Comparison of ENCODE assay signal across 1 cellular context in the genomic region with DNA sequence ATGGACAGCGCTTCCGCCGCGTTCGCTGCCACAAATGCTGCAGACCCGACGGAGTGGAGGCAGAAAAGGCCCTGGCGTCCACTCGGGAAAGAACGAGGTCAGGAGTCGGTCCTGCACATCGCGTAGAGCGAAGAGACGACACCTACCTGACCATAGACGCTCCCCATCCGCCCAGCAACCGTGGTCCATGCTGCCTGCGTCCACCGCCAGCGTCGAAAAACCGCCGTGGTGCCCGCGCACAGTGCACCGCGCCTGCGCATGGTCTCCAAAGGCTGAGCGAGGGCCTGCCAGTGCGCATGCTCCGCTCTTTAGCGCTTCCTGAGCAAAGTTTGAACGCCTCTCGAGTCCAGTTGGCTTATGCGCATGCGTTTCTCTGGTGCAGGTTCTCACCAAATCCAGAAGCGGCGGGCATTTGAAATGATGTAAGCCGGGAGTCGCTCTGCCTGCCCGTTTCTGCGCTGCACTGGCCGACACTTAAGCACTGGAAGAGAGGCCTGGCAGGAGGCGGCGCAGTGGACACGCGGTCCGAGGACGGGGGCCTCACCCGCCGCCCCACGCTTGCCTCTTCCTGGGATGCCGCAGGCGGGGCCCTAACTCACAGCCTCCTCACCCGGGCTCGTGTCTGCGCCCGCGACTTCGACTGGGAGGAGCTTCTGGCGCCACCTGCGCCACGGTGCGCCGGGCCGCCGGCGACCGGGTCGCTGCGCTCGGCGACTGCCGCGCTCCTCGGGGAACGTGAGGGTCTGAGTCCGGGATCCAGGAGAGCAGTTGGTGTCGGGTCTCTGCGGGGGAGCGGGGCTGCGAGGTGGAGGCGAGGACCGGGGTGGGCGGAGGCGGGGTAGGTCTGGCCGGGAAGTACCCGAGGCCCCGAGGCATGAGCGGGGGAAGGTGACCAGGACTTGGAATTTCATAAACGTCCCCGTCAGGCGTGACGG.
TF ChIP-seq lines count a peak whose summit lies in the region.

A gene with protein sequence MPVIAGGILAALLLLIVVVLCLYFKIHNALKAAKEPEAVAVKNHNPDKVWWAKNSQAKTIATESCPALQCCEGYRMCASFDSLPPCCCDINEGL (minus strand): TSS at position 243 of the 935 bp plus-strand sequence. CDS start 29,066 bp downstream, outside the sequence.

TF ChIP-seq in WTC11, 78 proteins besides CTCF, POLR2A, EP300 and RAD21 (continued from another document and continues in another):
- TF ChIP-seq, protein P1, sequence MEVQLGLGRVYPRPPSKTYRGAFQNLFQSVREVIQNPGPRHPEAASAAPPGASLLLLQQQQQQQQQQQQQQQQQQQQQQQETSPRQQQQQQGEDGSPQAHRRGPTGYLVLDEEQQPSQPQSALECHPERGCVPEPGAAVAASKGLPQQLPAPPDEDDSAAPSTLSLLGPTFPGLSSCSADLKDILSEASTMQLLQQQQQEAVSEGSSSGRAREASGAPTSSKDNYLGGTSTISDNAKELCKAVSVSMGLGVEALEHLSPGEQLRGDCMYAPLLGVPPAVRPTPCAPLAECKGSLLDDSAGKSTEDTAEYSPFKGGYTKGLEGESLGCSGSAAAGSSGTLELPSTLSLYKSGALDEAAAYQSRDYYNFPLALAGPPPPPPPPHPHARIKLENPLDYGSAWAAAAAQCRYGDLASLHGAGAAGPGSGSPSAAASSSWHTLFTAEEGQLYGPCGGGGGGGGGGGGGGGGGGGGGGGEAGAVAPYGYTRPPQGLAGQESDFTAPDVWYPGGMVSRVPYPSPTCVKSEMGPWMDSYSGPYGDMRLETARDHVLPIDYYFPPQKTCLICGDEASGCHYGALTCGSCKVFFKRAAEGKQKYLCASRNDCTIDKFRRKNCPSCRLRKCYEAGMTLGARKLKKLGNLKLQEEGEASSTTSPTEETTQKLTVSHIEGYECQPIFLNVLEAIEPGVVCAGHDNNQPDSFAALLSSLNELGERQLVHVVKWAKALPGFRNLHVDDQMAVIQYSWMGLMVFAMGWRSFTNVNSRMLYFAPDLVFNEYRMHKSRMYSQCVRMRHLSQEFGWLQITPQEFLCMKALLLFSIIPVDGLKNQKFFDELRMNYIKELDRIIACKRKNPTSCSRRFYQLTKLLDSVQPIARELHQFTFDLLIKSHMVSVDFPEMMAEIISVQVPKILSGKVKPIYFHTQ (CRISPR knock-in tag; IDR thresholded peaks at IDR 0.05): no peak
- TF ChIP-seq, protein P2, sequence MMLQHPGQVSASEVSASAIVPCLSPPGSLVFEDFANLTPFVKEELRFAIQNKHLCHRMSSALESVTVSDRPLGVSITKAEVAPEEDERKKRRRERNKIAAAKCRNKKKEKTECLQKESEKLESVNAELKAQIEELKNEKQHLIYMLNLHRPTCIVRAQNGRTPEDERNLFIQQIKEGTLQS (CRISPR knock-in tag; conservative IDR thresholded peaks at IDR 0.05): no peak
- no peak for TF ChIP-seq ZNF671 (CRISPR knock-in tag; IDR thresholded peaks at IDR 0.05)
- no peak for TF ChIP-seq NR1H2 (CRISPR knock-in tag; IDR thresholded peaks at IDR 0.05)
- TF ChIP-seq, protein P3, sequence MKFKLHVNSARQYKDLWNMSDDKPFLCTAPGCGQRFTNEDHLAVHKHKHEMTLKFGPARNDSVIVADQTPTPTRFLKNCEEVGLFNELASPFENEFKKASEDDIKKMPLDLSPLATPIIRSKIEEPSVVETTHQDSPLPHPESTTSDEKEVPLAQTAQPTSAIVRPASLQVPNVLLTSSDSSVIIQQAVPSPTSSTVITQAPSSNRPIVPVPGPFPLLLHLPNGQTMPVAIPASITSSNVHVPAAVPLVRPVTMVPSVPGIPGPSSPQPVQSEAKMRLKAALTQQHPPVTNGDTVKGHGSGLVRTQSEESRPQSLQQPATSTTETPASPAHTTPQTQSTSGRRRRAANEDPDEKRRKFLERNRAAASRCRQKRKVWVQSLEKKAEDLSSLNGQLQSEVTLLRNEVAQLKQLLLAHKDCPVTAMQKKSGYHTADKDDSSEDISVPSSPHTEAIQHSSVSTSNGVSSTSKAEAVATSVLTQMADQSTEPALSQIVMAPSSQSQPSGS (CRISPR knock-in tag; IDR thresholded peaks at IDR 0.05; ENCODE audit: borderline replicate concordance, low read depth): no peak
- TF ChIP-seq JUN (CRISPR knock-in tag; IDR thresholded peaks at IDR 0.05): peak; percentile 72; the same call in 1 of the 2 replicates
- TF ChIP-seq, protein P4, sequence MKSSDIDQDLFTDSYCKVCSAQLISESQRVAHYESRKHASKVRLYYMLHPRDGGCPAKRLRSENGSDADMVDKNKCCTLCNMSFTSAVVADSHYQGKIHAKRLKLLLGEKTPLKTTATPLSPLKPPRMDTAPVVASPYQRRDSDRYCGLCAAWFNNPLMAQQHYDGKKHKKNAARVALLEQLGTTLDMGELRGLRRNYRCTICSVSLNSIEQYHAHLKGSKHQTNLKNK (CRISPR knock-in tag; IDR thresholded peaks at IDR 0.05): no peak
- TF ChIP-seq NR2C2 (CRISPR knock-in tag; IDR thresholded peaks at IDR 0.05): no peak
- TF ChIP-seq HMGA2 (CRISPR knock-in tag; IDR thresholded peaks at IDR 0.05): no peak
- TF ChIP-seq, protein P5, sequence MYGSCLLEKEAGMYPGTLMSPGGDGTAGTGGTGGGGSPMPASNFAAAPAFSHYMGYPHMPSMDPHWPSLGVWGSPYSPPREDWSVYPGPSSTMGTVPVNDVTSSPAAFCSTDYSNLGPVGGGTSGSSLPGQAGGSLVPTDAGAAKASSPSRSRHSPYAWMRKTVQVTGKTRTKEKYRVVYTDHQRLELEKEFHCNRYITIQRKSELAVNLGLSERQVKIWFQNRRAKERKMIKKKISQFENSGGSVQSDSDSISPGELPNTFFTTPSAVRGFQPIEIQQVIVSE (CRISPR knock-in tag; IDR thresholded peaks at IDR 0.05; ENCODE audit: borderline replicate concordance): no peak
- peak; percentile 0; the same call in 1 of the 2 replicates for TF ChIP-seq RELA (CRISPR knock-in tag; IDR thresholded peaks at IDR 0.05; ENCODE audit: borderline replicate concordance)
- no peak for TF ChIP-seq GRHL2 (CRISPR knock-in tag; IDR thresholded peaks at IDR 0.05; ENCODE audit: insufficient replicate concordance, severe bottlenecking)
- TF ChIP-seq, protein P6, sequence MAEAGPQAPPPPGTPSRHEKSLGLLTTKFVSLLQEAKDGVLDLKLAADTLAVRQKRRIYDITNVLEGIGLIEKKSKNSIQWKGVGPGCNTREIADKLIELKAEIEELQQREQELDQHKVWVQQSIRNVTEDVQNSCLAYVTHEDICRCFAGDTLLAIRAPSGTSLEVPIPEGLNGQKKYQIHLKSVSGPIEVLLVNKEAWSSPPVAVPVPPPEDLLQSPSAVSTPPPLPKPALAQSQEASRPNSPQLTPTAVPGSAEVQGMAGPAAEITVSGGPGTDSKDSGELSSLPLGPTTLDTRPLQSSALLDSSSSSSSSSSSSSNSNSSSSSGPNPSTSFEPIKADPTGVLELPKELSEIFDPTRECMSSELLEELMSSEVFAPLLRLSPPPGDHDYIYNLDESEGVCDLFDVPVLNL (CRISPR knock-in tag; IDR thresholded peaks at IDR 0.05; ENCODE audit: borderline replicate concordance, low read depth): peak; percentile 4; the same call in 1 of the 2 replicates
- peak; percentile 77; the same call in 1 of the 2 replicates for TF ChIP-seq TP53 (CRISPR knock-in tag; IDR thresholded peaks at IDR 0.05)
- TF ChIP-seq, protein P7, sequence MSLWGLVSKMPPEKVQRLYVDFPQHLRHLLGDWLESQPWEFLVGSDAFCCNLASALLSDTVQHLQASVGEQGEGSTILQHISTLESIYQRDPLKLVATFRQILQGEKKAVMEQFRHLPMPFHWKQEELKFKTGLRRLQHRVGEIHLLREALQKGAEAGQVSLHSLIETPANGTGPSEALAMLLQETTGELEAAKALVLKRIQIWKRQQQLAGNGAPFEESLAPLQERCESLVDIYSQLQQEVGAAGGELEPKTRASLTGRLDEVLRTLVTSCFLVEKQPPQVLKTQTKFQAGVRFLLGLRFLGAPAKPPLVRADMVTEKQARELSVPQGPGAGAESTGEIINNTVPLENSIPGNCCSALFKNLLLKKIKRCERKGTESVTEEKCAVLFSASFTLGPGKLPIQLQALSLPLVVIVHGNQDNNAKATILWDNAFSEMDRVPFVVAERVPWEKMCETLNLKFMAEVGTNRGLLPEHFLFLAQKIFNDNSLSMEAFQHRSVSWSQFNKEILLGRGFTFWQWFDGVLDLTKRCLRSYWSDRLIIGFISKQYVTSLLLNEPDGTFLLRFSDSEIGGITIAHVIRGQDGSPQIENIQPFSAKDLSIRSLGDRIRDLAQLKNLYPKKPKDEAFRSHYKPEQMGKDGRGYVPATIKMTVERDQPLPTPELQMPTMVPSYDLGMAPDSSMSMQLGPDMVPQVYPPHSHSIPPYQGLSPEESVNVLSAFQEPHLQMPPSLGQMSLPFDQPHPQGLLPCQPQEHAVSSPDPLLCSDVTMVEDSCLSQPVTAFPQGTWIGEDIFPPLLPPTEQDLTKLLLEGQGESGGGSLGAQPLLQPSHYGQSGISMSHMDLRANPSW (CRISPR knock-in tag; conservative IDR thresholded peaks at IDR 0.05; ENCODE audit: low read depth): no peak
- TF ChIP-seq TEAD4 (CRISPR knock-in tag; IDR thresholded peaks at IDR 0.05): peak; percentile 65; the same call in 1 of the 2 replicates
- TF ChIP-seq, protein P8, sequence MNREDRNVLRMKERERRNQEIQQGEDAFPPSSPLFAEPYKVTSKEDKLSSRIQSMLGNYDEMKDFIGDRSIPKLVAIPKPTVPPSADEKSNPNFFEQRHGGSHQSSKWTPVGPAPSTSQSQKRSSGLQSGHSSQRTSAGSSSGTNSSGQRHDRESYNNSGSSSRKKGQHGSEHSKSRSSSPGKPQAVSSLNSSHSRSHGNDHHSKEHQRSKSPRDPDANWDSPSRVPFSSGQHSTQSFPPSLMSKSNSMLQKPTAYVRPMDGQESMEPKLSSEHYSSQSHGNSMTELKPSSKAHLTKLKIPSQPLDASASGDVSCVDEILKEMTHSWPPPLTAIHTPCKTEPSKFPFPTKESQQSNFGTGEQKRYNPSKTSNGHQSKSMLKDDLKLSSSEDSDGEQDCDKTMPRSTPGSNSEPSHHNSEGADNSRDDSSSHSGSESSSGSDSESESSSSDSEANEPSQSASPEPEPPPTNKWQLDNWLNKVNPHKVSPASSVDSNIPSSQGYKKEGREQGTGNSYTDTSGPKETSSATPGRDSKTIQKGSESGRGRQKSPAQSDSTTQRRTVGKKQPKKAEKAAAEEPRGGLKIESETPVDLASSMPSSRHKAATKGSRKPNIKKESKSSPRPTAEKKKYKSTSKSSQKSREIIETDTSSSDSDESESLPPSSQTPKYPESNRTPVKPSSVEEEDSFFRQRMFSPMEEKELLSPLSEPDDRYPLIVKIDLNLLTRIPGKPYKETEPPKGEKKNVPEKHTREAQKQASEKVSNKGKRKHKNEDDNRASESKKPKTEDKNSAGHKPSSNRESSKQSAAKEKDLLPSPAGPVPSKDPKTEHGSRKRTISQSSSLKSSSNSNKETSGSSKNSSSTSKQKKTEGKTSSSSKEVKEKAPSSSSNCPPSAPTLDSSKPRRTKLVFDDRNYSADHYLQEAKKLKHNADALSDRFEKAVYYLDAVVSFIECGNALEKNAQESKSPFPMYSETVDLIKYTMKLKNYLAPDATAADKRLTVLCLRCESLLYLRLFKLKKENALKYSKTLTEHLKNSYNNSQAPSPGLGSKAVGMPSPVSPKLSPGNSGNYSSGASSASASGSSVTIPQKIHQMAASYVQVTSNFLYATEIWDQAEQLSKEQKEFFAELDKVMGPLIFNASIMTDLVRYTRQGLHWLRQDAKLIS (CRISPR knock-in tag; IDR thresholded peaks at IDR 0.05; ENCODE audit: borderline replicate concordance): peak; percentile 69; the same call in 1 of the 2 replicates
- TF ChIP-seq GTF2I (CRISPR knock-in tag; conservative IDR thresholded peaks at IDR 0.05): no peak
- TF ChIP-seq ZNF317 (CRISPR knock-in tag; IDR thresholded peaks at IDR 0.05; ENCODE audit: borderline replicate concordance, low read depth): peak; percentile 22; the same call in 1 of the 2 replicates
- TF ChIP-seq ETV6 (CRISPR knock-in tag; IDR thresholded peaks at IDR 0.05): peak; percentile 82
- TF ChIP-seq, protein P9, sequence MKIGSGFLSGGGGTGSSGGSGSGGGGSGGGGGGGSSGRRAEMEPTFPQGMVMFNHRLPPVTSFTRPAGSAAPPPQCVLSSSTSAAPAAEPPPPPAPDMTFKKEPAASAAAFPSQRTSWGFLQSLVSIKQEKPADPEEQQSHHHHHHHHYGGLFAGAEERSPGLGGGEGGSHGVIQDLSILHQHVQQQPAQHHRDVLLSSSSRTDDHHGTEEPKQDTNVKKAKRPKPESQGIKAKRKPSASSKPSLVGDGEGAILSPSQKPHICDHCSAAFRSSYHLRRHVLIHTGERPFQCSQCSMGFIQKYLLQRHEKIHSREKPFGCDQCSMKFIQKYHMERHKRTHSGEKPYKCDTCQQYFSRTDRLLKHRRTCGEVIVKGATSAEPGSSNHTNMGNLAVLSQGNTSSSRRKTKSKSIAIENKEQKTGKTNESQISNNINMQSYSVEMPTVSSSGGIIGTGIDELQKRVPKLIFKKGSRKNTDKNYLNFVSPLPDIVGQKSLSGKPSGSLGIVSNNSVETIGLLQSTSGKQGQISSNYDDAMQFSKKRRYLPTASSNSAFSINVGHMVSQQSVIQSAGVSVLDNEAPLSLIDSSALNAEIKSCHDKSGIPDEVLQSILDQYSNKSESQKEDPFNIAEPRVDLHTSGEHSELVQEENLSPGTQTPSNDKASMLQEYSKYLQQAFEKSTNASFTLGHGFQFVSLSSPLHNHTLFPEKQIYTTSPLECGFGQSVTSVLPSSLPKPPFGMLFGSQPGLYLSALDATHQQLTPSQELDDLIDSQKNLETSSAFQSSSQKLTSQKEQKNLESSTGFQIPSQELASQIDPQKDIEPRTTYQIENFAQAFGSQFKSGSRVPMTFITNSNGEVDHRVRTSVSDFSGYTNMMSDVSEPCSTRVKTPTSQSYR (CRISPR knock-in tag; IDR thresholded peaks at IDR 0.05): no peak; the same call in 1 of the 2 replicates
- TF ChIP-seq KAT7 (CRISPR knock-in tag; IDR thresholded peaks at IDR 0.05; ENCODE audit: borderline replicate concordance): 0 out of 2 replicates have a peak, but pooled peaks have one; percentile 60
- TF ChIP-seq ZBTB21 (CRISPR knock-in tag; IDR thresholded peaks at IDR 0.05; ENCODE audit: borderline replicate concordance): 0 out of 2 replicates have a peak, but pooled peaks have one; percentile 55
- no peak for TF ChIP-seq ZNF138 (CRISPR knock-in tag; conservative IDR thresholded peaks at IDR 0.05)
- no peak for TF ChIP-seq ZNF396 (CRISPR knock-in tag; IDR thresholded peaks at IDR 0.05; ENCODE audit: borderline replicate concordance)
- TF ChIP-seq, protein P10, sequence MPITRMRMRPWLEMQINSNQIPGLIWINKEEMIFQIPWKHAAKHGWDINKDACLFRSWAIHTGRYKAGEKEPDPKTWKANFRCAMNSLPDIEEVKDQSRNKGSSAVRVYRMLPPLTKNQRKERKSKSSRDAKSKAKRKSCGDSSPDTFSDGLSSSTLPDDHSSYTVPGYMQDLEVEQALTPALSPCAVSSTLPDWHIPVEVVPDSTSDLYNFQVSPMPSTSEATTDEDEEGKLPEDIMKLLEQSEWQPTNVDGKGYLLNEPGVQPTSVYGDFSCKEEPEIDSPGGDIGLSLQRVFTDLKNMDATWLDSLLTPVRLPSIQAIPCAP (CRISPR knock-in tag; IDR thresholded peaks at IDR 0.05): peak; percentile 66; the same call in 1 of the 2 replicates
- TF ChIP-seq, protein P11, sequence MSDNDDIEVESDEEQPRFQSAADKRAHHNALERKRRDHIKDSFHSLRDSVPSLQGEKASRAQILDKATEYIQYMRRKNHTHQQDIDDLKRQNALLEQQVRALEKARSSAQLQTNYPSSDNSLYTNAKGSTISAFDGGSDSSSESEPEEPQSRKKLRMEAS (CRISPR knock-in tag; IDR thresholded peaks at IDR 0.05): peak; percentile 95
- TF ChIP-seq, protein P12, sequence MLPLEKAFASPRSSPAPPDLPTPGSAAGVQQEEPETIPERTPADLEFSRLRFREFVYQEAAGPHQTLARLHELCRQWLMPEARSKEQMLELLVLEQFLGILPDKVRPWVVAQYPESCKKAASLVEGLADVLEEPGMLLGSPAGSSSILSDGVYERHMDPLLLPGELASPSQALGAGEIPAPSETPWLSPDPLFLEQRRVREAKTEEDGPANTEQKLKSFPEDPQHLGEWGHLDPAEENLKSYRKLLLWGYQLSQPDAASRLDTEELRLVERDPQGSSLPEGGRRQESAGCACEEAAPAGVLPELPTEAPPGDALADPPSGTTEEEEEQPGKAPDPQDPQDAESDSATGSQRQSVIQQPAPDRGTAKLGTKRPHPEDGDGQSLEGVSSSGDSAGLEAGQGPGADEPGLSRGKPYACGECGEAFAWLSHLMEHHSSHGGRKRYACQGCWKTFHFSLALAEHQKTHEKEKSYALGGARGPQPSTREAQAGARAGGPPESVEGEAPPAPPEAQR (CRISPR knock-in tag; IDR thresholded peaks at IDR 0.05): no peak
- TF ChIP-seq ATF1 (CRISPR knock-in tag; IDR thresholded peaks at IDR 0.05): no peak
